30 cellular contexts compared by ENCODE assay signal in the genomic region with DNA sequence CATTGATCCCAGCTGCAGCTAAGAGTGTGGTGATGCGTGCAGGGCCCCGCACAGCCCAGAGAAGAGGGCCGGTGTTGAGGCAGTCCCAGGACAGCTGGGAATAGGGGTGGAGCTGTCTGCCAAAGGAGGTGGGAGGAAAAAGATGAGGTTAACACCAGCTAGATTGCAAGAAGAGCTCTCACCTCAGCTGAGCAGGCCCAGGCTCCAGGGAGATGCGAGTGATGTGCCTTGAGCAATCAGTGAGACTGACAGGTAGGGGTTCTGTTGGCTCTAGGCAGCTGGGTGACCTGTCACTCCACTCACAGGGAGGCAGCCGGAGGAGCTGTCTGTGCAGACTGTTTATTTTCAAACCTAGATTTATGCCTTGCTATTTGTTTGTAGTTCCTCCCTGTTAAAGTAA.
"Had no signal": no experiment of that assay in that cellular context is flagged by ENCODE, and none has a peak within 500 bp of the region (broad histone marks: within the 10 kb centered on the region; RNA-seq: fewer than 3 reads in every experiment).

No MANE protein-coding gene starts in this region.

- H3K27ac ChIP-seq: breast epithelium, foreskin keratinocyte, heart right ventricle, left lung, ovary, thyroid gland, upper lobe of left lung had no signal

- H3K27me3 ChIP-seq: breast epithelium, foreskin keratinocyte, ovary, thyroid gland, upper lobe of left lung had no signal

- H3K27me3 Mint-ChIP-seq: activated CD4-positive, alpha-beta memory T cell treated with anti-CD3 and anti-CD28 coated beads, Interleukin-2, amount 10 ng/mL, durations not matched to agents 7 days and 5 days; activated CD4-positive, alpha-beta T cell treated with anti-CD3 and anti-CD28 coated beads, Interleukin-2, amount 10 ng/mL, durations not matched to agents 7 days and 5 days had no signal

- H3K9me3 ChIP-seq: breast epithelium, heart right ventricle, left lung, ovary, thyroid gland, upper lobe of left lung had no signal

- H3K27ac Mint-ChIP-seq: activated CD4-positive, alpha-beta memory T cell treated with anti-CD3 and anti-CD28 coated beads, Interleukin-2, amount 10 ng/mL, durations not matched to agents 7 days and 5 days; activated CD4-positive, alpha-beta T cell treated with anti-CD3 and anti-CD28 coated beads, Interleukin-2, amount 10 ng/mL, durations not matched to agents 7 days and 5 days; activated naive CD4-positive, alpha-beta T cell treated with anti-CD3 and anti-CD28 coated beads, Interleukin-2, amount 50 U/mL, for 24 hours; activated T-helper 17 cell treated with anti-CD3 and anti-CD28 coated beads, Interleukin-2, amount 50 U/mL, for 72 hours; naive B cell; progenitor cell of endocrine pancreas; stimulated activated memory B cell treated with anti-CD40 and anti-IgM and Interleukin-4, amounts not matched to agents 10 μg/mL and 1 μg/mL and 100 μg/mL, for 72 hours; WTC11 had no signal

- H3K4me2 ChIP-seq: smooth muscle cell had no signal

- H3K4me1 ChIP-seq: breast epithelium, foreskin keratinocyte, heart right ventricle, left lung, thyroid gland, upper lobe of left lung had no signal

- DNase-seq: activated CD4-positive, alpha-beta memory T cell treated with anti-CD3 and anti-CD28 coated beads, Interleukin-2, amount 10 ng/mL, durations not matched to agents 7 days and 5 days; activated CD4-positive, alpha-beta T cell treated with anti-CD3 and anti-CD28 coated beads for 1 hour; activated CD4-positive, alpha-beta T cell treated with anti-CD3 and anti-CD28 coated beads, Interleukin-2, amount 10 ng/mL, durations not matched to agents 7 days and 5 days; activated CD8-positive, alpha-beta memory T cell treated with anti-CD3 and anti-CD28 coated beads, Interleukin-2, amount 50 U/mL, for 48 hours; activated gamma-delta T cell treated with Interleukin-2 at 50 U/mL for 16 hours; activated T-cell treated with anti-CD3 and anti-CD28 coated beads, Interleukin-2, amount 50 U/mL, for 4 hours; central memory CD4-positive, alpha-beta T cell; foreskin keratinocyte; heart right ventricle; kidney glomerular epithelial cell; left lung; naive B cell; ovary; stimulated activated CD4-positive, alpha-beta T cell treated with anti-CD3 and anti-CD28 coated beads, Interleukin-1b, Interleukin-23, amount 100 ng/mL, for 48 hours; stimulated activated CD4-positive, alpha-beta T cell treated with anti-CD3 and anti-CD28 coated beads, Interleukin-4, amount 100 ng/mL, for 4 hours; stimulated activated CD8-positive, alpha-beta memory T cell treated with anti-CD3 and anti-CD28 coated beads, Interleukin-4, amount 100 ng/mL, for 48 hours; stimulated activated naive CD8-positive, alpha-beta T cell treated with anti-CD3 and anti-CD28 coated beads, Interleukin-15, amount 100 ng/mL, for 72 hours; substantia nigra; T-helper 2 cell; thyroid gland had no signal

- H3K4me3 Mint-ChIP-seq: activated CD4-positive, alpha-beta memory T cell treated with anti-CD3 and anti-CD28 coated beads, Interleukin-2, amount 10 ng/mL, durations not matched to agents 7 days and 5 days; activated CD4-positive, alpha-beta T cell treated with anti-CD3 and anti-CD28 coated beads, Interleukin-2, amount 10 ng/mL, durations not matched to agents 7 days and 5 days; activated naive CD4-positive, alpha-beta T cell treated with anti-CD3 and anti-CD28 coated beads, Interleukin-2, amount 50 U/mL, for 24 hours; activated T-cell treated with anti-CD3 and anti-CD28 coated beads, Interleukin-2, amount 50 U/mL, for 4 hours; activated T-helper 17 cell treated with anti-CD3 and anti-CD28 coated beads, Interleukin-2, amount 50 U/mL, for 72 hours; naive B cell; stimulated activated memory B cell treated with anti-CD40 and anti-IgM and Interleukin-4, amounts not matched to agents 10 μg/mL and 1 μg/mL and 100 μg/mL, for 72 hours; stimulated activated naive CD8-positive, alpha-beta T cell treated with anti-CD3 and anti-CD28 coated beads, Interleukin-15, amount 100 ng/mL, for 72 hours; WTC11 had no signal

- ATAC-seq: activated T-cell treated with anti-CD3 and anti-CD28 coated beads, Interleukin-2, amount 50 U/mL, for 4 hours; activated T-helper 17 cell treated with anti-CD3 and anti-CD28 coated beads, Interleukin-2, amount 50 U/mL, for 72 hours; esophagus mucosa; foreskin keratinocyte; heart right ventricle; left lung; stimulated activated memory B cell treated with anti-CD40 and anti-IgM and Interleukin-4, amounts not matched to agents 10 μg/mL and 1 μg/mL and 100 μg/mL, for 72 hours; stimulated activated naive CD8-positive, alpha-beta T cell treated with anti-CD3 and anti-CD28 coated beads, Interleukin-15, amount 100 ng/mL, for 72 hours; WTC11 had no signal

- H3K4me3 ChIP-seq: breast epithelium, heart right ventricle, left lung, lung, ovary, smooth muscle cell, thyroid gland, upper lobe of left lung had no signal

- H3K36me3 ChIP-seq: breast epithelium, heart right ventricle, left lung, ovary, thyroid gland, upper lobe of left lung had no signal

- H3K4me1 Mint-ChIP-seq: activated CD4-positive, alpha-beta memory T cell treated with anti-CD3 and anti-CD28 coated beads, Interleukin-2, amount 10 ng/mL, durations not matched to agents 7 days and 5 days; activated CD4-positive, alpha-beta T cell treated with anti-CD3 and anti-CD28 coated beads, Interleukin-2, amount 10 ng/mL, durations not matched to agents 7 days and 5 days; activated naive CD4-positive, alpha-beta T cell treated with anti-CD3 and anti-CD28 coated beads, Interleukin-2, amount 50 U/mL, for 24 hours; activated T-helper 17 cell treated with anti-CD3 and anti-CD28 coated beads, Interleukin-2, amount 50 U/mL, for 72 hours; naive B cell; stimulated activated memory B cell treated with anti-CD40 and anti-IgM and Interleukin-4, amounts not matched to agents 10 μg/mL and 1 μg/mL and 100 μg/mL, for 72 hours; stimulated activated naive CD8-positive, alpha-beta T cell treated with anti-CD3 and anti-CD28 coated beads, Interleukin-15, amount 100 ng/mL, for 72 hours; WTC11 had no signal

- H3K9me3 Mint-ChIP-seq: activated CD4-positive, alpha-beta memory T cell treated with anti-CD3 and anti-CD28 coated beads, Interleukin-2, amount 10 ng/mL, durations not matched to agents 7 days and 5 days; activated CD4-positive, alpha-beta T cell treated with anti-CD3 and anti-CD28 coated beads, Interleukin-2, amount 10 ng/mL, durations not matched to agents 7 days and 5 days; activated naive CD4-positive, alpha-beta T cell treated with anti-CD3 and anti-CD28 coated beads, Interleukin-2, amount 50 U/mL, for 24 hours; activated T-cell treated with anti-CD3 and anti-CD28 coated beads, Interleukin-2, amount 50 U/mL, for 4 hours; activated T-helper 17 cell treated with anti-CD3 and anti-CD28 coated beads, Interleukin-2, amount 50 U/mL, for 72 hours; stimulated activated memory B cell treated with anti-CD40 and anti-IgM and Interleukin-4, amounts not matched to agents 10 μg/mL and 1 μg/mL and 100 μg/mL, for 72 hours; stimulated activated naive CD8-positive, alpha-beta T cell treated with anti-CD3 and anti-CD28 coated beads, Interleukin-15, amount 100 ng/mL, for 72 hours; WTC11 had no signal

- H3K36me3 Mint-ChIP-seq: activated naive CD4-positive, alpha-beta T cell treated with anti-CD3 and anti-CD28 coated beads, Interleukin-2, amount 50 U/mL, for 24 hours; naive B cell; stimulated activated memory B cell treated with anti-CD40 and anti-IgM and Interleukin-4, amounts not matched to agents 10 μg/mL and 1 μg/mL and 100 μg/mL, for 72 hours; WTC11 had no signal
